In the genomic region with DNA sequence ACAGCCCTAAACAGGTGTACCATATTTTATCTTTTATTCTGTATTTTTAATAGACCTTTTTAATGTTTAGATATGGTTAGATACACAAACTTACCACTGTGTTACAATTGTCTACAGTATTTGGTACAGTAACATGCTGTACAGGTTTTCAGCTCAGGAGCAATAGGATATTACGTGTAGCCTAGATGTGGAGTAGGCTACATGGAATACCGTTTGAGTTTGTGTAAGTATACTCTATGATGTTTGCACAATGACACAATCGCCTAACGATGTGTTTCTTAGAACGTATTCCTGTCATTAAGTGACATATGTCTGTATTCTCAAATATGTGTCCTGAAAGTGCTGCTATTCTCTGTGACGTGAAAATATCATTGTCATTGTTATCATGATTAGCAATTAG, we compare ENCODE assay signal across 21 cellular contexts.
"Had no signal": no experiment of that assay in that cellular context is flagged by ENCODE, and none has a peak within 500 bp of the region (broad histone marks: within the 10 kb centered on the region; RNA-seq: fewer than 3 reads in every experiment).

No MANE protein-coding gene starts in this region.

- H3K27me3 ChIP-seq: esophagus muscularis mucosa, gastrocnemius medialis, heart right ventricle, neutrophil, stomach, transverse colon had no signal

- H3K36me3 ChIP-seq: gastrocnemius medialis, heart right ventricle, neutrophil, stomach, thoracic aorta, transverse colon had no signal

- H3K27ac ChIP-seq: epithelial cell of prostate, esophagus muscularis mucosa, gastrocnemius medialis, heart right ventricle, neutrophil, psoas muscle, stomach, thoracic aorta, transverse colon had no signal

- ATAC-seq: effector memory CD8-positive, alpha-beta T cell; gastrocnemius medialis; heart right ventricle; left ventricle myocardium superior; naive thymus-derived CD4-positive, alpha-beta T cell; psoas muscle had no signal

- H3K4me1 ChIP-seq: esophagus muscularis mucosa, gastrocnemius medialis, heart right ventricle, psoas muscle, stomach, transverse colon had no signal

- DNase-seq: effector memory CD8-positive, alpha-beta T cell; gastrocnemius medialis; heart right ventricle; hypothalamus; islet precursor cell; left ventricle myocardium superior; mesendoderm; naive thymus-derived CD4-positive, alpha-beta T cell; nephron progenitor cell; psoas muscle; small intestine; stimulated activated CD4-positive, alpha-beta T cell treated with anti-CD3 and anti-CD28 coated beads, Interleukin-12 subunit alpha, Interleukin-12 subunit beta, amount 100 ng/mL, for 4 hours; stimulated activated naive CD4-positive, alpha-beta T cell; stomach; substantia nigra; transverse colon had no signal

- H3K4me3 ChIP-seq: esophagus muscularis mucosa, gastrocnemius medialis, heart right ventricle, lung, psoas muscle, stomach, thoracic aorta, transverse colon had no signal

- H3K9me3 ChIP-seq: esophagus muscularis mucosa, gastrocnemius medialis, heart right ventricle, neutrophil, psoas muscle, stomach, thoracic aorta, transverse colon had no signal
